10 cellular contexts compared by ENCODE assay signal in genomic region chr12:49231881-49232650, GRCh38. TPM values are rescaled to one million over a fixed set of nuclear protein-coding genes. Genes with fewer than 3 reads are reported as not detected.
DNase-seq lines count a peak whose midpoint lies in the region; ATAC-seq lines count a peak whose summit lies in the region.
"Had no signal": no experiment of that assay in that cellular context is flagged by ENCODE, and none has a peak within 500 bp of the region (broad histone marks: within the 10 kb centered on the region; RNA-seq: fewer than 3 reads in every experiment).

No MANE protein-coding gene starts in this region.

- ATAC-seq in sciatic nerve, result no peak
- ATAC-seq: GM12878 had no signal

- DNase-seq in NCI-H146 (lab: John Stamatoyannopoulos, UW), result peak; percentile 65
- peak; percentile 15 for DNase-seq in RPMI7951 (ENCODE audit: low read depth)
- peak; percentile 49 for DNase-seq in left kidney (ENCODE audit: low read depth, low spot score)
- DNase-seq in superior temporal gyrus (ENCODE audit: extremely low spot score), result peak; percentile 60
- DNase-seq in NOMO-1 treated with dmso at 0.1 percent for 144 hours (lab: John Stamatoyannopoulos, UW; ENCODE audit: unreplicated experiment), result no peak
- no peak for DNase-seq in sciatic nerve (ENCODE audit: low spot score)
- no peak for DNase-seq in GM19240 (ENCODE audit: insufficient read length, low spot score)
- DNase-seq in stimulated activated CD4-positive, alpha-beta T cell treated with anti-CD3 and anti-CD28 coated beads, Interleukin-15, amount 100 ng/mL, for 24 hours, result no peak
- DNase-seq: cerebellar nuclear complex had no signal

- intact Hi-C loops in sciatic nerve (cut with DNase I), result loop anchor here (5.0 to 10.0 kb wide), 3 partner anchors 40 to 167 kb away; partner anchors contain the start of genes KMT2D, RHEBL1 and TUBA1B

RNA-seq across cellular contexts. Expression of gene TUBA1C, which starts 32.8 kb away (rescaled TPM):
- total RNA-seq in RPMI7951 (2014; rRNA removed; shearing (Covaris generic)), result 1,253 and 1,613 TPM in 2 replicates
- 59.8 TPM for total RNA-seq in sciatic nerve

RNA-seq across cellular contexts. Expression of gene TUBA1A, which starts 43.2 kb away (rescaled TPM):
- 649 and 744 TPM in 2 replicates for total RNA-seq in RPMI7951 (2014; rRNA removed; shearing (Covaris generic))
- total RNA-seq in sciatic nerve, result 346 TPM

Comparison
In these comparisons a context has a peak if more than half of its experiments do, and no peak if none do; other contexts are left out.
1. DNase-seq: peak in NCI-H146 (single experiment), RPMI7951 (single experiment), left kidney (single experiment) and superior temporal gyrus (single experiment); none in NOMO-1 treated with dmso at 0.1 percent for 144 hours (single experiment), sciatic nerve (single experiment), GM19240 (single experiment) and stimulated activated CD4-positive, alpha-beta T cell treated with anti-CD3 and anti-CD28 coated beads, Interleukin-15, amount 100 ng/mL, for 24 hours (single experiment).
2. RNA of gene TUBA1C, which starts 32.8 kb away (total RNA-seq): 1,253 to 1,613 TPM in RPMI7951; 59.8 TPM in sciatic nerve (single experiment); every median in the first group is over 10 times any median in the second.